Comparison of ENCODE assay signal across 1 cellular context in genomic region chr20:62924567-62925419, GRCh38.
TF ChIP-seq lines count a peak whose summit lies in the region.

No MANE protein-coding gene starts in this region.

TF ChIP-seq in IMR-90, 13 proteins besides CTCF, POLR2A, EP300 and RAD21:
- TF ChIP-seq FOS (IDR thresholded peaks at IDR 0.05; ENCODE audit: low read depth, low read length) (no peak), MXI1 (IDR thresholded peaks at IDR 0.05; ENCODE audit: borderline replicate concordance, low read depth, low read length) (no peak), ELK1 (IDR thresholded peaks at IDR 0.05; ENCODE audit: borderline replicate concordance, low read depth, low read length) (no peak), BHLHE40 (IDR thresholded peaks at IDR 0.05; ENCODE audit: low read depth, low read length) (no peak), CEBPB (IDR thresholded peaks at IDR 0.05; ENCODE audit: low read depth, low read length) (peak; percentile 39), NFE2L2 (IDR thresholded peaks at IDR 0.05; ENCODE audit: low read depth, low read length) (no peak), USF2 (IDR thresholded peaks at IDR 0.05; ENCODE audit: low read depth, low read length) (no peak)
